ENCODE assay signal across 1 cellular context in the genomic region with DNA sequence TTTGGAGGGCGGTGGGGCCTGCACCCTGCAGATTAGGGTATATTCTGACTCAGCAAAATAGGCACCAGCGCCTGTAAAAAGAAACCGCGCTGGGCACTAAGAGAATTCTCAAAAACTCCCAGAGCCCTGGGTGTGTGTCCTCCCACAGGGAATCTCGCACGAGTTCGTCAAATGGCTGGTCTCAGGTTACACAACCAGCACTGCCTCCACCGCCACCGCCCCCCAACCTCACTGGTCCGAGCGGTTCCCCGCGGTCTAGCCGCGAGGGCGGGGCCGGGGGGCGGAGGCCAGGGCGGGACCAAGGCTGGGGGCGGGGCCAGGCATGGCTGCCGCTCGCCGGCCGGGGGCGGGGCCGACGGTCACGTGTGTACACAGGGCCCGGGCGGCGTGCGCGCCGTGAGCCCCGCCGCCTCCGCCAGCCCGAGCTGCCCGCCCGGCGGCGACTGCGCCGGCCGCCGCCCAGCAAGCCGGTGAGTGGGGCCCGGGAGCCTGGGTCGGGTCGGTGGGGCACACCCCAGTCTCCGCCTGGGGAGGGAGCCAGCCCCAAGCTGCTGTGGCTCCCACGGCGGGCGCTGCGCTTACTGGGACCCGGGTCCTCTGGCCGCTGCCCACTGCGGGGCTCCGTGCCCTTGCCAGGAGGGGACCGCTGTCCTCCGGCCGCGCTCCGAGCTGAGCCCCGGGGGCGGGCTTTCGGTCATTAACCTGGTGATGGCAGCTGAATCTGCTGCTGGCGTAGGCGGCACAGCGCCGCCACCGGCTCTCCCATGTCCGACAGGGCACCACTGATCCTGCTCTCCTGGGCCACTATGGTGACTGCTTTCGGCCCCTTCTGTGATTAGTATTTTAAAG.
TF ChIP-seq lines count a peak whose summit lies in the region.

A gene with protein sequence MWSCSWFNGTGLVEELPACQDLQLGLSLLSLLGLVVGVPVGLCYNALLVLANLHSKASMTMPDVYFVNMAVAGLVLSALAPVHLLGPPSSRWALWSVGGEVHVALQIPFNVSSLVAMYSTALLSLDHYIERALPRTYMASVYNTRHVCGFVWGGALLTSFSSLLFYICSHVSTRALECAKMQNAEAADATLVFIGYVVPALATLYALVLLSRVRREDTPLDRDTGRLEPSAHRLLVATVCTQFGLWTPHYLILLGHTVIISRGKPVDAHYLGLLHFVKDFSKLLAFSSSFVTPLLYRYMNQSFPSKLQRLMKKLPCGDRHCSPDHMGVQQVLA (plus strand): TSS at position 358 of the 849 bp plus-strand sequence. CDS start 12,970 bp downstream, outside the sequence.

TF ChIP-seq in IMR-90, 13 proteins besides CTCF, POLR2A, EP300 and RAD21 (continued from another document):
- TF ChIP-seq, protein P1, sequence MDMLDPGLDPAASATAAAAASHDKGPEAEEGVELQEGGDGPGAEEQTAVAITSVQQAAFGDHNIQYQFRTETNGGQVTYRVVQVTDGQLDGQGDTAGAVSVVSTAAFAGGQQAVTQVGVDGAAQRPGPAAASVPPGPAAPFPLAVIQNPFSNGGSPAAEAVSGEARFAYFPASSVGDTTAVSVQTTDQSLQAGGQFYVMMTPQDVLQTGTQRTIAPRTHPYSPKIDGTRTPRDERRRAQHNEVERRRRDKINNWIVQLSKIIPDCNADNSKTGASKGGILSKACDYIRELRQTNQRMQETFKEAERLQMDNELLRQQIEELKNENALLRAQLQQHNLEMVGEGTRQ (IDR thresholded peaks at IDR 0.05; ENCODE audit: low read depth, low read length): peak; percentile 89
- TF ChIP-seq RCOR1 (IDR thresholded peaks at IDR 0.05; ENCODE audit: insufficient replicate concordance, low read length): no peak
- no peak for TF ChIP-seq RFX5 (IDR thresholded peaks at IDR 0.05; ENCODE audit: low read depth, low read length)
- peak; percentile 19; the same call in 1 of the 2 replicates for TF ChIP-seq BHLHE40 (IDR thresholded peaks at IDR 0.05; ENCODE audit: low read depth, low read length)
- TF ChIP-seq FOS (IDR thresholded peaks at IDR 0.05; ENCODE audit: low read depth, low read length): no peak
- peak; percentile 78 for TF ChIP-seq NFE2L2 (IDR thresholded peaks at IDR 0.05; ENCODE audit: low read depth, low read length)
- 0 out of 2 replicates have a peak, but pooled peaks have one; percentile 37 for TF ChIP-seq CHD1 (IDR thresholded peaks at IDR 0.05; ENCODE audit: low read depth, low read length)
